Comparison of ENCODE assay signal across 9 cellular contexts in the genomic region with DNA sequence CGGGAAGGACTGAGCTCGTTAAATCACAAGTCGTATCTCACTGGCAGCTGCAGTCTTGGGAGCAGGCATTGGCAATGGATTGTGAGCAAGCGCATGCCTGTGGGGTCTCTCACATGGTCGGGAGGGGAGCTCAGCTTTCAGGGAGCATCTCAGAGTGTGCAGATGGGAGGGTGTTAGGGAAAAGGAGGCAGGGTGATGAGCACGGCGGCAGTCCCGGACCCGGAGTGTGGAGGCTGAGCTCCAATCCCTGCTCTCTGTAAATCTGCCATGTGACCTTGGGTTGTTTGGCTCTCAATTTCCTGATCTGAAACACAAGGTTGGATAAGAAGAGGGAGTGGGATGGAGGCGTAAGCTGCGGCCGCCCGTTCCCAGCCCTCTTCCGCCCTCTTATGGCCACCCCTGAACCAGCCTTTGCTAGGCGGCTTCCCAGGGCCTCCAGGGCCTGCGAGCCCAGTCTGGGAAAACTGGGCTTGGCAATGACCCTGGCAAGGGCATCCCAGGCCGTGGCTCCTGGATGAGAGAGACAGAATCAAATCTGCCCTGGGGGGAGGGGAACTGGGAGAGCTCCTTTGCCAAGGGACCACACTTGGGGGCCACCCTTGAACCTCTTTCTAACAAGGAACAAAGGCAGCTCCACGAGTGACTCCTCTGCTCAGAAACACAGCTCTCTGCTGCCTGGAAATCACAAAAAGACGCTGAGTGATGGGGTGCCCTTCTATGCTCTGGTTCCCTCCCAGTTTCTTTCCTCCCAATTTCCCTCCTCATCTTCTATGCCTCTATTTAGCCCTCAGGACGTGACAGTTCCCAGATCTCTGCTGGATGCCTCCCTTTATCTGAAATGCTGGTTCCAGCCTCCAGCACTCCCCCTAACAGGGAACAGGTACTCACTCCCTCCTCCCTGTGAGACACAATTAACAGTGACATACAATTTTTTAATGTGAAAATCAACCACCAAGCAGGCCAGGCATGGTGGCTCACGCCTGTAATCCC. TPM values are rescaled to one million over a fixed set of nuclear protein-coding genes. Genes with fewer than 3 reads are reported as not detected.
A peak's percentile ranks its signal among the peaks of the same experiment; 100 is the strongest.
DNase-seq lines count a peak whose midpoint lies in the region; ATAC-seq, FAIRE-seq and TF ChIP-seq lines count a peak whose summit lies in the region.
"Had no signal": no experiment of that assay in that cellular context is flagged by ENCODE, and none has a peak within 500 bp of the region (broad histone marks: within the 10 kb centered on the region; RNA-seq: fewer than 3 reads in every experiment).

No MANE protein-coding gene starts in this region.

- TF ChIP-seq POLR2A in H54 (IDR thresholded peaks at IDR 0.05; ENCODE audit: low read depth, low read length), result no peak

- no peak for ATAC-seq in GM21576 (IDR thresholded peaks at IDR 0.05; ENCODE audit: unreplicated experiment)

- H3K36me3 ChIP-seq in BJ (ENCODE audit: control insufficient read depth, insufficient read depth, low read length), result no peaks in the 10 kb centered on the region
- no peaks in the 10 kb centered on the region for H3K36me3 ChIP-seq in brain microvascular endothelial cell (replicated peaks)
- H3K36me3 ChIP-seq in iPS-15b (ENCODE audit: control insufficient read depth, insufficient read depth, low read length), result no peaks in the 10 kb centered on the region

- no peak overlapping the region for H3K4me3 ChIP-seq in BJ (ENCODE audit: low read depth, low read length)
- peak overlapping the region; percentile 39 for H3K4me3 ChIP-seq in brain microvascular endothelial cell (ENCODE audit: low read depth, low read length)
- peak overlapping the region; percentile 38 for H3K4me3 ChIP-seq in iPS-15b (ENCODE audit: low read depth, low read length)
- H3K4me3 ChIP-seq in retinal pigment epithelial cell (ENCODE audit: low read length), result peak overlapping the region; percentile 46

- in situ Hi-C loops in brain microvascular endothelial cell (cut with HindIII; ENCODE audit: low pct_ligation_motif_present, low sequenced_read_pairs), result no loop called here

- no peak overlapping the region for H3K27ac ChIP-seq in brain microvascular endothelial cell
- H3K27ac ChIP-seq: KMS-11 had no signal

- H3K9me3 ChIP-seq in iPS-15b (ENCODE audit: control insufficient read depth, insufficient read depth, low read length), result no peaks in the 10 kb centered on the region

- DNase-seq in BJ (ENCODE audit: low read depth) (peak; percentile 55), H54 (ENCODE audit: insufficient read length, low spot score) (peak; percentile 72), NCI-H69 (lab: John Stamatoyannopoulos, UW) (peak; percentile 82), brain microvascular endothelial cell (peak; percentile 71), retinal pigment epithelial cell (ENCODE audit: low read depth) (peak; percentile 56)
- DNase-seq in effector CD8-positive, alpha-beta T cell (lab: John Stamatoyannopoulos, UW), result no peak

- peaks cover 5% of the 10 kb centered on the region for H3K4me1 ChIP-seq in iPS-15b (ENCODE audit: control insufficient read depth, insufficient read depth, low read length)

- CTCF ChIA-PET in BJ (lab: Yijun Ruan, JAX), result interaction anchor here (0.6 to 4.2 kb wide), 39 partner anchors 11 to 395 kb away, joined by 3 to 79 read pairs (median 5); partner anchors contain the start of genes LOXL4 and PYROXD2

- TF ChIP-seq CTCF in BJ (IDR thresholded peaks at IDR 0.05; ENCODE audit: insufficient read depth, low read depth, low read length), result peak; percentile 97
- peak; percentile 95 for TF ChIP-seq CTCF in brain microvascular endothelial cell (IDR thresholded peaks at IDR 0.05; ENCODE audit: low read depth, low read length, missing control alignments)
- TF ChIP-seq CTCF in retinal pigment epithelial cell (conservative IDR thresholded peaks at IDR 0.05; ENCODE audit: low read depth, low read length), result peak; percentile 92

- POLR2A ChIA-PET in BJ (lab: Charles Lee), result interaction anchor here (0.6 kb wide), 1 partner anchor 14 kb away, joined by 3 read pairs; no protein-coding TSS in a partner anchor

- no peak overlapping the region for H3K9ac ChIP-seq in iPS-15b (ENCODE audit: low read depth, low read length)
- H3K9ac ChIP-seq: KMS-11 had no signal

- FAIRE-seq in H54 (lab: Jason Lieb, UNC), result no peak

- H3K27me3 ChIP-seq in BJ (ENCODE audit: control insufficient read depth, insufficient read depth, low read length) (0 out of 2 replicates have a peak, but pooled peaks cover 1% of the 10 kb centered on the region), brain microvascular endothelial cell (replicated peaks) (no peaks in the 10 kb centered on the region), iPS-15b (ENCODE audit: control insufficient read depth, insufficient read depth, low read length) (no peaks in the 10 kb centered on the region)

RNA-seq across cellular contexts. Expression of gene LOXL4, which starts 41.7 kb away (rescaled TPM):
- 67.9 and 75.5 TPM in 2 replicates for polyA plus RNA-seq in BJ (2011; rRNA removed)
- polyA minus RNA-seq in BJ (2011; rRNA and poly(A)+ RNA removed), result 32.5 and 61.1 TPM in 2 replicates
